Comparison of ENCODE assay signal across 24 cellular contexts in genomic region chr20:50442526-50442925, GRCh38.
DNase-seq lines count a peak whose midpoint lies in the region; ATAC-seq, FAIRE-seq and TF ChIP-seq lines count a peak whose summit lies in the region.
"Had no signal": no experiment of that assay in that cellular context is flagged by ENCODE, and none has a peak within 500 bp of the region (broad histone marks: within the 10 kb centered on the region; RNA-seq: fewer than 3 reads in every experiment).

No MANE protein-coding gene starts in this region.

- 44% methylated on average over 4 of the region's 4 CpGs for WGBS in A549 (ENCODE audit: missing lambda C conversion rate)
- 45 to 73% (median 56%) methylated on average over 4 of the region's 4 CpGs for WGBS in stomach, 5 donors

- ATAC-seq in A549 (no peak), GM18498 (IDR thresholded peaks at IDR 0.05; ENCODE audit: unreplicated experiment) (no peak), HG03280 (IDR thresholded peaks at IDR 0.05; ENCODE audit: unreplicated experiment) (no peak)
- ATAC-seq: CD8-positive, alpha-beta T cell; GM12878; GM23338; HCT116; Panc1; Right ventricle myocardium inferior had no signal

- TF ChIP-seq CTCF in A549 (IDR thresholded peaks at IDR 0.05) (no peak), stomach (IDR thresholded peaks at IDR 0.05) (no peak)

- no peaks in the 10 kb centered on the region for H3K27me3 ChIP-seq in stomach
- H3K27me3 ChIP-seq: BLaER1 had no signal

- TF ChIP-seq POLR2A in A549 (IDR thresholded peaks at IDR 0.05; ENCODE audit: low read length): no peak
- TF ChIP-seq POLR2A in stomach (IDR thresholded peaks at IDR 0.05): no peak

- H3K4me2 ChIP-seq in A549: peak overlapping the region; percentile 61; the same call in 2 of the 3 replicates
- H3K4me2 ChIP-seq: BLaER1, GM23338 had no signal

- FAIRE-seq in A549 (lab: Jason Lieb, UNC): no peak
- FAIRE-seq: GM19239 had no signal

- H3K27ac ChIP-seq in A549 (peak overlapping the region; percentile 90 to 94), stomach (peak overlapping the region in 4 of 5 donors; percentile 9 to 79 (median 63))
- H3K27ac ChIP-seq: BLaER1 had no signal

- H3K4me3 ChIP-seq in A549 (no peak overlapping the region), stomach (no peak overlapping the region)
- H3K4me3 ChIP-seq: BLaER1, GM12878, GM23338 had no signal

- CTCF ChIA-PET in A549 (lab: Yijun Ruan, JAX): interaction anchor here (0.7 to 1.4 kb wide), 3 partner anchors 20 to 31 kb away, joined by 3 to 5 read pairs (median 4); no protein-coding TSS in a partner anchor

- intact Hi-C loops in stomach (cut with DNase I; ENCODE audit: low total_unique reads): no loop called here

- no peaks in the 10 kb centered on the region for H3K36me3 ChIP-seq in stomach
- H3K36me3 ChIP-seq: BLaER1 had no signal

- POLR2A ChIA-PET in A549 (lab: Yijun Ruan, JAX): interaction anchor here (0.7 kb wide), 1 partner anchor 282 kb away, joined by 3 read pairs; no protein-coding TSS in a partner anchor

- H3K4me1 ChIP-seq in A549 (peaks cover 63% of the 10 kb centered on the region), stomach (peaks cover 11 to 42% (median 29%) of the 10 kb centered on the region in 4 donors)

- TF ChIP-seq EP300 in A549 (IDR thresholded peaks at IDR 0.05) (no peak), stomach (IDR thresholded peaks at IDR 0.05) (no peak)

- no peak for TF ChIP-seq RAD21 in A549 (conservative IDR thresholded peaks at IDR 0.05 in 1 of 2, IDR thresholded peaks at IDR 0.05 in 1 of 2)

- no peak for DNase-seq in A549 (ENCODE audit: low read depth in 1 of 2, low spot score in 1 of 2)
- DNase-seq in amniotic epithelial cell (ENCODE audit: low read depth): peak; percentile 69
- DNase-seq in iris pigment epithelial cell (ENCODE audit: low read depth): peak; percentile 37
- no peak for DNase-seq in stomach
- DNase-seq in dermis blood vessel endothelial cell: no peak
- no peak for DNase-seq in DMS153 treated with DMSO at 0.1 percent for 48 hours (lab: John Stamatoyannopoulos, UW; ENCODE audit: unreplicated experiment)
- DNase-seq: Calu3; CD8-positive, alpha-beta T cell; DMS53; EL; KBM-7; NCI-H1105 treated with DMSO at 0.1 percent for 48 hours; NCI-H1694; NCI-H2081 treated with DMSO at 0.1 percent for 48 hours; NCI-H446 treated with DMSO at 0.1 percent for 48 hours had no signal

- H3K9me3 ChIP-seq in A549 (no peaks in the 10 kb centered on the region), stomach (no peaks in the 10 kb centered on the region)
- H3K9me3 ChIP-seq: BLaER1 had no signal

TF ChIP-seq in A549, 52 proteins besides CTCF, POLR2A, EP300 and RAD21:
- TF ChIP-seq MAX (IDR thresholded peaks at IDR 0.05) (no peak), MAFK (IDR thresholded peaks at IDR 0.05; ENCODE audit: partially characterized antibody) (peak; percentile 9)

Comparison
In these comparisons a context has a peak if more than half of its experiments do, and no peak if none do; other contexts are left out.
1. DNase-seq: peak in amniotic epithelial cell (single experiment) and iris pigment epithelial cell (single experiment); none in A549 (0 of 2), stomach (single experiment), dermis blood vessel endothelial cell (single experiment) and DMS153 treated with DMSO at 0.1 percent for 48 hours (single experiment).